ENCODE assay signal across 20 cellular contexts in the genomic region with DNA sequence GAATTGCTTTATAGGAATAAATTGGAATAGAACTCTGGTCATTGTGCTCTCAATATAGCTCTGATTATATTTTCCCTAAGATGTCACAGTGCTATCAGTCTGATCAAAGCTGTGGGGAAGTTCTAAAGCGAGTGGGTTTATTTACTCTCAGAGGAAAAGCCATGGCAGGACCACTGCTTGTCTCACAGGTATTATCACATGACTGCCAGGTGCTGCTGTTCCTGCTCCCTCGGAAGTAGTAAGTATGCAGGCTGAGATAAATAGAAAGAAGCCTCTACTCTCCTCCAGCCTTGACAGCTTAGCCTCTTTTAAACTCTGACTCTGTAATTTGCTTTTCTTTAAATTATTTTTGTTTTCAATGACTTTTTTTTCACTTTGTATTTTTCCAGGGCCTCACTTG. TPM values are rescaled to one million over a fixed set of nuclear protein-coding genes. Genes with fewer than 3 reads are reported as not detected.
DNase-seq lines count a peak whose midpoint lies in the region; ATAC-seq, FAIRE-seq and TF ChIP-seq lines count a peak whose summit lies in the region.
"Had no signal": no experiment of that assay in that cellular context is flagged by ENCODE, and none has a peak within 500 bp of the region (broad histone marks: within the 10 kb centered on the region; RNA-seq: fewer than 3 reads in every experiment).

No MANE protein-coding gene starts in this region.

- no peak overlapping the region for H3K4me2 ChIP-seq in IMR-90 (ENCODE audit: low read depth, low read length)
- H3K4me2 ChIP-seq: PC-9 had no signal

- peak overlapping the region; percentile 30; the same call in 1 of the 2 replicates for H3K27ac ChIP-seq in IMR-90 (ENCODE audit: insufficient read depth, low read length)
- H3K27ac ChIP-seq in left ventricle myocardium inferior (replicated peaks) = no peak overlapping the region
- H3K27ac ChIP-seq: PC-9, SJCRH30 had no signal

- no peak overlapping the region for H4K8ac ChIP-seq in IMR-90 (ENCODE audit: low read depth in 2 of 2, low read length in 2 of 2)

- ATAC-seq in IMR-90 (ENCODE audit: low read depth) = no peak
- ATAC-seq in WTC11 = no peak; the same call in 1 of the 2 replicates
- ATAC-seq in left ventricle myocardium superior = no peak

- FAIRE-seq in GM12891 (lab: Jason Lieb, UNC) = peak; percentile 43

- dilution Hi-C loops in IMR-90 (cut with HindIII; ENCODE audit: low sequenced_read_pairs, unreplicated experiment) = no loop called here

- TF ChIP-seq CTCF in IMR-90 (conservative IDR thresholded peaks at IDR 0.05; ENCODE audit: low read depth, low read length) = no peak
- TF ChIP-seq CTCF in WTC11 (IDR thresholded peaks at IDR 0.05) = no peak
- TF ChIP-seq CTCF in osteocyte (IDR thresholded peaks at IDR 0.05) = no peak
- no peak for TF ChIP-seq CTCF in left ventricle myocardium inferior (IDR thresholded peaks at IDR 0.05; ENCODE audit: borderline replicate concordance)

- no peak for TF ChIP-seq RAD21 in IMR-90 (IDR thresholded peaks at IDR 0.05; ENCODE audit: low read length)

- H3K4me3 Mint-ChIP-seq in WTC11 (no peak overlapping the region), osteocyte (ENCODE audit: unreplicated experiment) (no peak overlapping the region)
- H3K4me3 Mint-ChIP-seq: T-helper 1 cell treated with Interleukin-12 subunit alpha and Interleukin-12 subunit beta and Interleukin-4 antibody, amounts not matched to agents 30 μg/mL and 1 μg/mL, for 36 hours had no signal

- H2AK5ac ChIP-seq in IMR-90 (ENCODE audit: low read depth, low read length) = no peak overlapping the region

- intact Hi-C loops in IMR-90 (cut with micrococcal nuclease) = loop anchor here (5.0 kb wide), 2 partner anchors 47 to 142 kb away; a partner anchor contains a TSS
- intact Hi-C loops in left ventricle myocardium inferior (cut with micrococcal nuclease) = no loop called here
- intact Hi-C loops in left ventricle myocardium superior (cut with micrococcal nuclease) = no loop called here

- no peak overlapping the region for H2AK9ac ChIP-seq in IMR-90 (replicated peaks; ENCODE audit: low read depth, low read length, poor library complexity)

- no peaks in the 10 kb centered on the region for H4K20me1 ChIP-seq in IMR-90 (ENCODE audit: insufficient read depth, low read length)

- BruUV-seq in IMR-90 (replicated peaks; lab: Mats Ljungman, UMichigan) = no TSS peak

- no peak overlapping the region for H2BK120ac ChIP-seq in IMR-90 (ENCODE audit: low read depth, low read length)

- no peak overlapping the region for H2AFZ ChIP-seq in IMR-90 (replicated peaks; ENCODE audit: low read length, poor library complexity)
- H2AFZ ChIP-seq: PC-9 had no signal

- H3K56ac ChIP-seq in IMR-90 (ENCODE audit: extremely low read depth, insufficient read depth, low read length) = no peak overlapping the region

- H2BK15ac ChIP-seq in IMR-90 (ENCODE audit: low read depth, low read length) = no peak overlapping the region

- H3K4me3 ChIP-seq in IMR-90 (ENCODE audit: insufficient read depth, low read depth, low read length) = no peak overlapping the region
- no peak overlapping the region for H3K4me3 ChIP-seq in left ventricle myocardium inferior
- H3K4me3 ChIP-seq: PC-9, SJCRH30 had no signal

- H3K9me3 Mint-ChIP-seq in WTC11 = peaks cover 3% of the 10 kb centered on the region; the same call in 1 of the 2 replicates
- H3K9me3 Mint-ChIP-seq in osteocyte (ENCODE audit: unreplicated experiment) = no peaks in the 10 kb centered on the region
- H3K9me3 Mint-ChIP-seq: T-helper 1 cell treated with Interleukin-12 subunit alpha and Interleukin-12 subunit beta and Interleukin-4 antibody, amounts not matched to agents 30 μg/mL and 1 μg/mL, for 36 hours had no signal

- peaks cover 13 to 53% of the 10 kb centered on the region in 2 experiments for H3K79me1 ChIP-seq in IMR-90 (ENCODE audit: low read depth in 1 of 2, low read length in 2 of 2)

- H3K27ac Mint-ChIP-seq in WTC11 (no peak overlapping the region), osteocyte (ENCODE audit: unreplicated experiment) (peak overlapping the region; percentile 14)
- H3K27ac Mint-ChIP-seq: T-helper 1 cell treated with Interleukin-12 subunit alpha and Interleukin-12 subunit beta and Interleukin-4 antibody, amounts not matched to agents 30 μg/mL and 1 μg/mL, for 36 hours had no signal

- H3K9ac ChIP-seq in IMR-90 (ENCODE audit: low read depth, low read length) = no peak overlapping the region

- H2BK5ac ChIP-seq in IMR-90 (ENCODE audit: low read depth, low read length, poor library complexity, severe bottlenecking) = peak overlapping the region; percentile 38

- H3K4me1 Mint-ChIP-seq in WTC11 (peaks cover 41% of the 10 kb centered on the region), osteocyte (ENCODE audit: unreplicated experiment) (peaks cover 82% of the 10 kb centered on the region)

- peak overlapping the region; percentile 36; the same call in 1 of the 2 replicates for H3K4ac ChIP-seq in IMR-90 (ENCODE audit: low read depth, low read length)

- H4K91ac ChIP-seq in IMR-90 (ENCODE audit: insufficient read depth, low read depth, low read length) = no peak overlapping the region; the same call in 1 of the 2 replicates

- H3K14ac ChIP-seq in IMR-90 (replicated peaks; ENCODE audit: low read depth, low read length) = no peak overlapping the region

- no peaks in the 10 kb centered on the region for H3K9me3 ChIP-seq in IMR-90 (ENCODE audit: control insufficient read depth, insufficient read depth, low read length)
- no peaks in the 10 kb centered on the region for H3K9me3 ChIP-seq in left ventricle myocardium inferior (replicated peaks)
- H3K9me3 ChIP-seq: Caco-2, SJCRH30 had no signal

- H3K27me3 Mint-ChIP-seq in WTC11 (ENCODE audit: low read depth) = no peaks in the 10 kb centered on the region
- H3K27me3 Mint-ChIP-seq in osteocyte (ENCODE audit: unreplicated experiment) = no peaks in the 10 kb centered on the region

- H3K4me1 ChIP-seq in IMR-90 (ENCODE audit: control insufficient read depth, insufficient read depth, low read length) = peaks cover 12% of the 10 kb centered on the region
- peaks cover 65% of the 10 kb centered on the region for H3K4me1 ChIP-seq in left ventricle myocardium inferior
- H3K4me1 ChIP-seq: Caco-2 had no signal

- TF ChIP-seq POLR2A in GM12891 (IDR thresholded peaks at IDR 0.05; ENCODE audit: low read depth, low read length) (no peak), IMR-90 (IDR thresholded peaks at IDR 0.05; ENCODE audit: low read depth, low read length) (no peak)

- peaks cover 19% of the 10 kb centered on the region for H3K36me3 Mint-ChIP-seq in WTC11
- H3K36me3 Mint-ChIP-seq in osteocyte (ENCODE audit: unreplicated experiment) = peaks cover 38% of the 10 kb centered on the region

- in situ Hi-C loops in IMR-90 (cut with MboI; ENCODE audit: low sequenced_read_pairs) (loop anchor here (10.0 kb wide), 1 partner anchor 135 kb away; no protein-coding TSS in a partner anchor), ACHN (cut with HindIII; ENCODE audit: low pct_ligation_motif_present, low pct_unique_long_range_greater_than_20kb, low sequenced_read_pairs) (no loop called here)

- DNase-seq in GM12891 (ENCODE audit: insufficient read length, low spot score) = no peak
- no peak for DNase-seq in IMR-90
- no peak for DNase-seq in WTC11 (ENCODE audit: low spot score)
- no peak for DNase-seq in osteocyte (ENCODE audit: extremely low spot score, unreplicated experiment)
- DNase-seq in left ventricle myocardium inferior = no peak
- no peak for DNase-seq in ACHN
- DNase-seq in left ventricle myocardium superior = no peak
- DNase-seq: Caco-2, DMS153, GDM1, HCEC 1CT, NCI-H1417, NCI-H1930, NCI-H2171 treated with DMSO at 0.1 percent for 48 hours, NCI-H446, NCI-H774, PC-9, SJCRH30 had no signal

- H3K27me3 ChIP-seq in IMR-90 (ENCODE audit: control insufficient read depth, insufficient read depth, low read length) (no peaks in the 10 kb centered on the region), left ventricle myocardium inferior (ENCODE audit: low read depth) (no peaks in the 10 kb centered on the region)
- H3K27me3 ChIP-seq: SJCRH30 had no signal

- CTCF ChIA-PET in IMR-90 (lab: Yijun Ruan, JAX) (interaction anchor here (0.5 kb wide), 1 partner anchor 1426 kb away, joined by 3 read pairs; no protein-coding TSS in a partner anchor), WTC11 (lab: Charles Lee) (interaction anchor here (1.4 kb wide), 1 partner anchor 135 kb away, joined by 3 read pairs; no protein-coding TSS in a partner anchor)

- no CpG with 5 or more reads among the region's 2 CpGs for WGBS in IMR-90 (ENCODE audit: extremely low coverage in 2 of 2, insufficient read length in 1 of 2), 2 experiments

- peaks cover 21% of the 10 kb centered on the region for H3K36me3 ChIP-seq in IMR-90 (ENCODE audit: control insufficient read depth, insufficient read depth, low read length)
- H3K36me3 ChIP-seq in left ventricle myocardium inferior = peaks cover 54% of the 10 kb centered on the region

- H3K18ac ChIP-seq in IMR-90 (ENCODE audit: low read depth, low read length) = peak overlapping the region; percentile 78

- no peak overlapping the region for H3K23ac ChIP-seq in IMR-90 (ENCODE audit: low read depth, low read length)

- H3K9me1 ChIP-seq in IMR-90 (ENCODE audit: insufficient read depth, low read length) = peaks cover 8% of the 10 kb centered on the region

- POLR2A ChIA-PET in IMR-90 (lab: Charles Lee; ENCODE audit: unreplicated experiment) (no interaction called here), WTC11 (lab: Charles Lee) (interaction anchor here (0.7 kb wide), 1 partner anchor 308 kb away, joined by 4 read pairs; no protein-coding TSS in a partner anchor)

- 0 out of 2 replicates have a peak overlapping the region, but pooled peaks have one; percentile 53 for H4K5ac ChIP-seq in IMR-90 (ENCODE audit: low read depth, low read length)

- H2BK20ac ChIP-seq in IMR-90 (ENCODE audit: low read depth, low read length) = no peak overlapping the region

TF ChIP-seq in IMR-90, 13 proteins besides CTCF, POLR2A, EP300 and RAD21 (continues in another document):
- TF ChIP-seq MAFK (IDR thresholded peaks at IDR 0.05; ENCODE audit: low read depth, low read length) = no peak

TF ChIP-seq in WTC11, 78 proteins besides CTCF, POLR2A, EP300 and RAD21 (continues in another document):
- no peak for TF ChIP-seq FOXK1 (CRISPR knock-in tag; IDR thresholded peaks at IDR 0.05)

RNA-seq across cellular contexts. Expression of a gene that starts 49.1 kb away (rescaled TPM):
- polyA plus RNA-seq in GM12891 (2012; ENCODE audit: low read depth, missing spikeins) = 0.17 TPM
- total RNA-seq in IMR-90 (2012; rRNA removed) = 0.72 and 0.83 TPM in 2 replicates
- 0.56 and 0.79 TPM in 2 replicates for polyA plus RNA-seq in IMR-90 (2012; rRNA removed)
- polyA plus RNA-seq in IMR-90 (2012; cell fraction: cytosol; rRNA removed) = 0.24 TPM in 2 replicates
- polyA plus RNA-seq in IMR-90 (2012; cell fraction: nucleus; rRNA removed; ENCODE audit: low replicate concordance) = 0.16 and 1.5 TPM in 2 replicates
- 0.55 to 0.57 TPM in 2 of 3 replicates, not detected in the other for total RNA-seq in WTC11 (2021)
- 0.55 and 0.75 TPM in 2 replicates for total RNA-seq in osteocyte
- total RNA-seq in left ventricle myocardium inferior = 0.47 TPM
- 0.42 TPM for total RNA-seq in left ventricle myocardium superior
- total RNA-seq: Daoy, SJCRH30 had no signal

RNA-seq across cellular contexts. Expression of a gene that starts 50.3 kb away (rescaled TPM):
- 37.5 TPM for polyA plus RNA-seq in GM12891 (2012; ENCODE audit: low read depth, missing spikeins)
- total RNA-seq in IMR-90 (2012; rRNA removed) (63.1 and 110 TPM in 2 replicates), WTC11 (2021) (31.6 to 35.4 TPM (median 33.1 TPM) in 3 replicates), osteocyte (75.5 and 86.7 TPM in 2 replicates), left ventricle myocardium inferior (52.1 TPM), left ventricle myocardium superior (55.2 TPM)
- 57.7 and 59.0 TPM in 2 replicates for polyA plus RNA-seq in IMR-90 (2012; rRNA removed)
- 37.1 and 54.2 TPM in 2 replicates for polyA plus RNA-seq in IMR-90 (2012; cell fraction: cytosol; rRNA removed)
- 25.1 and 52.9 TPM in 2 replicates for polyA plus RNA-seq in IMR-90 (2012; cell fraction: nucleus; rRNA removed; ENCODE audit: low replicate concordance)
